22 cellular contexts compared by ENCODE assay signal in the genomic region with DNA sequence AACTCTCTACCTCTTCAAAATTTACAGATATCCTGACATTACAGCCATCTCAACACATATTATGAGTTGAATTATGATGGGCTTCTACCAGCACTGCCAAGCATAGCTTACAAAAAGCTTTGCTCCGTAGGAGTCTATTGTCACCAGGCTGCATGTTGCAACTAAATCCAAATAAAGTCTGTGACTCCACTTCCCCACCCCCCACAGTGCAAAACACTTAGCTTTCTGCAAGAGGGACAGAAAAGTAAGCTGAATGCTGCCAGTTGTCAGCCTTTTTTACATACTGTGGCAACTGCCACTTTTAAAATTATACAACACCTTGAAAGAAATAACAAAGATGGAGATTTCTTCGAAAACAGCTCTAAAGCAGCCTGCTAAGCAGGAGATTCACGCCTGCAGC.
"Had no signal": no experiment of that assay in that cellular context is flagged by ENCODE, and none has a peak within 500 bp of the region (broad histone marks: within the 10 kb centered on the region; RNA-seq: fewer than 3 reads in every experiment).

No MANE protein-coding gene starts in this region.

- H3K36me3 ChIP-seq: breast epithelium, esophagus squamous epithelium, gastrocnemius medialis, lower lobe of right lung, pancreas, thyroid gland had no signal

- H3K9me3 ChIP-seq: breast epithelium, esophagus squamous epithelium, gastrocnemius medialis, lower lobe of right lung, pancreas, thyroid gland had no signal

- H3K9me3 Mint-ChIP-seq: activated naive CD8-positive, alpha-beta T cell treated with anti-CD3 and anti-CD28 coated beads for 36 hours; activated T-helper 2 cell treated with anti-CD3 and anti-CD28 coated beads, Interferon-gamma antibody, Interleukin-2, Interleukin-4, amounts not matched to agents 10 μg/mL and 5 μg/mL and 100 μg/mL, durations not matched to agents 14 hours and 24 hours and 36 hours; central memory CD8-positive, alpha-beta T cell; effector memory CD8-positive, alpha-beta T cell; naive thymus-derived CD8-positive, alpha-beta T cell had no signal

- ATAC-seq: activated T-cell treated with anti-CD3 and anti-CD28 coated beads, Interleukin-2, amount 50 U/mL, for 4 hours; effector memory CD8-positive, alpha-beta T cell; gastrocnemius medialis; lower lobe of right lung; naive thymus-derived CD8-positive, alpha-beta T cell; pancreas; right cardiac atrium; stimulated activated naive CD8-positive, alpha-beta T cell treated with anti-CD3 and anti-CD28 coated beads, Interleukin-15, Interleukin-2, amounts not matched to agents 100 U/mL and 50 U/mL, for 24 hours had no signal

- DNase-seq: activated CD4-positive, alpha-beta T cell treated with anti-CD3 and anti-CD28 coated beads for 1 hour; activated CD4-positive, alpha-beta T cell treated with anti-CD3 and anti-CD28 coated beads, Interleukin-2, amount 50 U/mL, for 48 hours; activated CD8-positive, alpha-beta memory T cell treated with anti-CD3 and anti-CD28 coated beads, Interleukin-2, amount 50 U/mL, for 48 hours; activated naive CD4-positive, alpha-beta T cell; activated naive CD8-positive, alpha-beta T cell treated with anti-CD3 and anti-CD28 coated beads for 36 hours; activated T-cell treated with anti-CD3 and anti-CD28 coated beads, Interleukin-2, amount 50 U/mL, for 4 hours; amniotic stem cell; dorsolateral prefrontal cortex; effector memory CD8-positive, alpha-beta T cell; esophagus squamous epithelium; gastrocnemius medialis; lower lobe of right lung; naive thymus-derived CD8-positive, alpha-beta T cell; pancreas; right cardiac atrium; stimulated activated CD4-positive, alpha-beta T cell treated with anti-CD3 and anti-CD28 coated beads, Interleukin-4, amount 100 ng/mL, for 4 hours; stimulated activated naive CD8-positive, alpha-beta T cell treated with anti-CD3 and anti-CD28 coated beads, Interleukin-15, Interleukin-2, amounts not matched to agents 100 U/mL and 50 U/mL, for 24 hours; thyroid gland had no signal

- H3K4me1 ChIP-seq: breast epithelium, esophagus squamous epithelium, gastrocnemius medialis, lower lobe of right lung, pancreas, thyroid gland had no signal

- H3K4me3 ChIP-seq: breast epithelium, dorsolateral prefrontal cortex, esophagus squamous epithelium, gastrocnemius medialis, lower lobe of right lung, pancreas, thyroid gland had no signal

- H3K27ac Mint-ChIP-seq: activated naive CD8-positive, alpha-beta T cell treated with anti-CD3 and anti-CD28 coated beads for 36 hours; activated T-helper 2 cell treated with anti-CD3 and anti-CD28 coated beads, Interferon-gamma antibody, Interleukin-2, Interleukin-4, amounts not matched to agents 10 μg/mL and 5 μg/mL and 100 μg/mL, durations not matched to agents 14 hours and 24 hours and 36 hours; effector memory CD8-positive, alpha-beta T cell; naive thymus-derived CD8-positive, alpha-beta T cell had no signal

- H3K27me3 ChIP-seq: breast epithelium, dorsolateral prefrontal cortex, esophagus squamous epithelium, gastrocnemius medialis, pancreas, thyroid gland had no signal

- H3K36me3 Mint-ChIP-seq: activated naive CD8-positive, alpha-beta T cell treated with anti-CD3 and anti-CD28 coated beads for 36 hours; naive thymus-derived CD8-positive, alpha-beta T cell had no signal

- H3K27ac ChIP-seq: breast epithelium, esophagus squamous epithelium, gastrocnemius medialis, lower lobe of right lung, pancreas, thyroid gland, VCaP had no signal
